In the genomic region with DNA sequence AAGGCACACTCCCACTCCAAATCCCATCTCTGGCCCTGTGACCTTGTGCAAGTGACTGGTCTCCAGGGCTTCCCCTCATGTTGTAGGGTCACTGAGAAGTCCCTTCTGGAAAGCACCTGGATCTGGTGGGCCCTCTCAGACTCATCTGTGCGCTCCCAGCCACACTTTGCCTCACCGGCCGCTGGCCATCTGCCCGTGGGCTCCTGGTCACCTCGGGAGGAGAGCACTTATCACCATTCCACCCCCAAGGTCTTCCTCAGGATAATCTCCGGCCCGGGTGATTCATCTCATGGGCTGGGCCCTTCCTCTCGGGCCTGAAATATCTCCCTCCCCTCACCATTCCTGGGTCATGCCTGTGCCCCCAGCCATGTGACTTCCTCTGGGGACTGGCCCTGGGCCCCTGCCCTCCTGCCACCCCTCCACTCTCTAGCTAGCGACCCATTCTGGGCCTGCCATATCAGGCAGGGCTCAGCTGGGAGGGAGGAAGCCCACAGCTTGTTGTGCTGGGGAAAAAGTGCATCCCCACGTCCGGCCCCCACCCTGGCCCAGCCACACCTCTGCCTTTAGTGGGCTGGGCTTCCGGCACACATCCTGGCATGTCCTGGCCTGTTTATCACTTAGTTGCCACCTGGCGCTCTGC, we compare ENCODE assay signal across 12 cellular contexts. TPM values are rescaled to one million over a fixed set of nuclear protein-coding genes. Genes with fewer than 3 reads are reported as not detected.
DNase-seq lines count a peak whose midpoint lies in the region; ATAC-seq and TF ChIP-seq lines count a peak whose summit lies in the region.
"Had no signal": no experiment of that assay in that cellular context is flagged by ENCODE, and none has a peak within 500 bp of the region (broad histone marks: within the 10 kb centered on the region; RNA-seq: fewer than 3 reads in every experiment).

No MANE protein-coding gene starts in this region.

- H3K4me3 Mint-ChIP-seq in CD8-positive, alpha-beta memory T cell = peak overlapping the region in 6 of 7 donors; percentile 48 to 82 (median 61)
- no peak overlapping the region for H3K4me3 Mint-ChIP-seq in activated T-helper 2 cell treated with anti-CD3 and anti-CD28 coated beads, Interferon-gamma antibody, Interleukin-2, Interleukin-4, amounts not matched to agents 10 μg/mL and 5 μg/mL and 100 μg/mL, durations not matched to agents 14 hours and 24 hours and 36 hours (ENCODE audit: low read depth)
- no peak overlapping the region for H3K4me3 Mint-ChIP-seq in nephron progenitor cell

- peaks cover 0 to 2% (median under 1%) of the 10 kb centered on the region in 3 donors for H3K36me3 Mint-ChIP-seq in CD8-positive, alpha-beta memory T cell
- no peaks in the 10 kb centered on the region for H3K36me3 Mint-ChIP-seq in activated T-helper 2 cell treated with anti-CD3 and anti-CD28 coated beads, Interferon-gamma antibody, Interleukin-2, Interleukin-4, amounts not matched to agents 10 μg/mL and 5 μg/mL and 100 μg/mL, durations not matched to agents 14 hours and 24 hours and 36 hours (ENCODE audit: low read depth)
- no peaks in the 10 kb centered on the region for H3K36me3 Mint-ChIP-seq in nephron progenitor cell (ENCODE audit: low read depth)

- peak overlapping the region; percentile 2 for H3K4me3 ChIP-seq in CD8-positive, alpha-beta memory T cell (ENCODE audit: low read length)
- no peak overlapping the region for H3K4me3 ChIP-seq in lower lobe of right lung
- H3K4me3 ChIP-seq: adrenal gland, uterus had no signal

- peak overlapping the region; percentile 70 to 92 (median 80) for H3K27ac Mint-ChIP-seq in CD8-positive, alpha-beta memory T cell
- H3K27ac Mint-ChIP-seq in activated T-helper 2 cell treated with anti-CD3 and anti-CD28 coated beads, Interferon-gamma antibody, Interleukin-2, Interleukin-4, amounts not matched to agents 10 μg/mL and 5 μg/mL and 100 μg/mL, durations not matched to agents 14 hours and 24 hours and 36 hours = no peak overlapping the region
- no peak overlapping the region for H3K27ac Mint-ChIP-seq in nephron progenitor cell

- H3K27me3 ChIP-seq in CD8-positive, alpha-beta memory T cell (ENCODE audit: insufficient read depth, low read length, poor library complexity, severe bottlenecking) = no peaks in the 10 kb centered on the region
- H3K27me3 ChIP-seq in lower lobe of right lung (ENCODE audit: low read depth) = no peaks in the 10 kb centered on the region
- H3K27me3 ChIP-seq: adrenal gland, uterus had no signal

- peak in 4 of 5 donors; percentile 26 to 67 (median 56) for DNase-seq in CD8-positive, alpha-beta memory T cell
- DNase-seq in NCI-H69 (lab: John Stamatoyannopoulos, UW) = peak; percentile 7
- peak; percentile 45 for DNase-seq in activated T-helper 2 cell treated with anti-CD3 and anti-CD28 coated beads, Interferon-gamma antibody, Interleukin-2, Interleukin-4, amounts not matched to agents 10 μg/mL and 5 μg/mL and 100 μg/mL, durations not matched to agents 14 hours and 24 hours and 36 hours (ENCODE audit: low spot score)
- no peak for DNase-seq in lower lobe of right lung
- no peak for DNase-seq in nephron progenitor cell
- DNase-seq in occipital lobe (lab: John Stamatoyannopoulos, UW) = no peak
- DNase-seq in dedifferentiated amniotic fluid mesenchymal stem cell (ENCODE audit: extremely low spot score) = no peak
- DNase-seq: GF-D8, MV-4-11 had no signal

- ATAC-seq in lower lobe of right lung = no peak
- no peak for ATAC-seq in GM19023 (IDR thresholded peaks at IDR 0.05; ENCODE audit: unreplicated experiment)

- intact Hi-C loops in activated T-helper 2 cell treated with anti-CD3 and anti-CD28 coated beads, Interferon-gamma antibody, Interleukin-2, Interleukin-4, amounts not matched to agents 10 μg/mL and 5 μg/mL and 100 μg/mL, durations not matched to agents 14 hours and 24 hours and 36 hours (cut with micrococcal nuclease) = loop anchor here (10.0 kb wide), 1 partner anchor 406 kb away; a partner anchor contains a TSS
- intact Hi-C loops in lower lobe of right lung (cut with DNase I) = no loop called here

- TF ChIP-seq CTCF in lower lobe of right lung (IDR thresholded peaks at IDR 0.05) = no peak
- no peak for TF ChIP-seq CTCF in nephron progenitor cell (IDR thresholded peaks at IDR 0.05)

- no peaks in the 10 kb centered on the region for H3K9me3 Mint-ChIP-seq in CD8-positive, alpha-beta memory T cell
- H3K9me3 Mint-ChIP-seq in activated T-helper 2 cell treated with anti-CD3 and anti-CD28 coated beads, Interferon-gamma antibody, Interleukin-2, Interleukin-4, amounts not matched to agents 10 μg/mL and 5 μg/mL and 100 μg/mL, durations not matched to agents 14 hours and 24 hours and 36 hours = no peaks in the 10 kb centered on the region
- peaks cover 4% of the 10 kb centered on the region for H3K9me3 Mint-ChIP-seq in nephron progenitor cell

- H3K27ac ChIP-seq in CD8-positive, alpha-beta memory T cell (ENCODE audit: low read depth, low read length) = no peak overlapping the region
- peak overlapping the region; percentile 56 for H3K27ac ChIP-seq in lower lobe of right lung
- H3K27ac ChIP-seq: uterus had no signal

- H3K9me3 ChIP-seq in CD8-positive, alpha-beta memory T cell (ENCODE audit: low read length) = no peaks in the 10 kb centered on the region
- no peaks in the 10 kb centered on the region for H3K9me3 ChIP-seq in lower lobe of right lung
- H3K9me3 ChIP-seq: adrenal gland, uterus had no signal

- CTCF ChIA-PET in CD8-positive, alpha-beta memory T cell (lab: Charles Lee) = interaction anchor here (0.9 to 16.5 kb wide), 3 partner anchors 10 to 394 kb away, joined by 4 to 315 read pairs (median 46); a partner anchor contains a TSS

- peaks cover 32 to 33% (median 32%) of the 10 kb centered on the region in 3 donors for H3K4me1 Mint-ChIP-seq in CD8-positive, alpha-beta memory T cell
- peaks cover 12% of the 10 kb centered on the region for H3K4me1 Mint-ChIP-seq in activated T-helper 2 cell treated with anti-CD3 and anti-CD28 coated beads, Interferon-gamma antibody, Interleukin-2, Interleukin-4, amounts not matched to agents 10 μg/mL and 5 μg/mL and 100 μg/mL, durations not matched to agents 14 hours and 24 hours and 36 hours (ENCODE audit: low read depth)
- peaks cover 17% of the 10 kb centered on the region for H3K4me1 Mint-ChIP-seq in nephron progenitor cell

- POLR2A ChIA-PET in CD8-positive, alpha-beta memory T cell (lab: Charles Lee) = interaction anchor here (1.0 to 1.5 kb wide), 2 partner anchors 10 to 288 kb away, joined by 3 to 10 read pairs; a partner anchor contains a TSS

- H3K27me3 Mint-ChIP-seq in CD8-positive, alpha-beta memory T cell = peaks cover 0 to 1% of the 10 kb centered on the region in 2 donors
- H3K27me3 Mint-ChIP-seq in activated T-helper 2 cell treated with anti-CD3 and anti-CD28 coated beads, Interferon-gamma antibody, Interleukin-2, Interleukin-4, amounts not matched to agents 10 μg/mL and 5 μg/mL and 100 μg/mL, durations not matched to agents 14 hours and 24 hours and 36 hours (ENCODE audit: low read depth) = peaks cover 3% of the 10 kb centered on the region
- peaks cover 75% of the 10 kb centered on the region for H3K27me3 Mint-ChIP-seq in nephron progenitor cell (ENCODE audit: low read depth, poor library complexity)

- no peaks in the 10 kb centered on the region for H3K36me3 ChIP-seq in CD8-positive, alpha-beta memory T cell (ENCODE audit: insufficient read depth, low read length)
- no peaks in the 10 kb centered on the region for H3K36me3 ChIP-seq in lower lobe of right lung
- H3K36me3 ChIP-seq: adrenal gland, uterus had no signal

- peaks cover 31% of the 10 kb centered on the region for H3K4me1 ChIP-seq in CD8-positive, alpha-beta memory T cell (ENCODE audit: insufficient read depth, low read length)
- H3K4me1 ChIP-seq in lower lobe of right lung = peaks cover 25% of the 10 kb centered on the region
- H3K4me1 ChIP-seq: adrenal gland, uterus had no signal

RNA-seq across cellular contexts. Expression of a gene that starts 10.6 kb away (rescaled TPM):
- under 1 TPM; 0.31 to 0.38 TPM for total RNA-seq in CD8-positive, alpha-beta memory T cell
- 1.5 TPM for polyA plus RNA-seq in CD8-positive, alpha-beta memory T cell
- not detected in 2 replicates for total RNA-seq in activated T-helper 2 cell treated with anti-CD3 and anti-CD28 coated beads, Interferon-gamma antibody, Interleukin-2, Interleukin-4, amounts not matched to agents 10 μg/mL and 5 μg/mL and 100 μg/mL, durations not matched to agents 14 hours and 24 hours and 36 hours
- 4.1 TPM for total RNA-seq in lower lobe of right lung
- total RNA-seq in occipital lobe = 9.0 TPM
- polyA plus RNA-seq: adrenal gland had no signal

Comparison
In these comparisons a context has a peak if more than half of its experiments do, and no peak if none do; other contexts are left out.
1. DNase-seq: peak in CD8-positive, alpha-beta memory T cell (4 of 5), NCI-H69 (single experiment) and activated T-helper 2 cell treated with anti-CD3 and anti-CD28 coated beads, Interferon-gamma antibody, Interleukin-2, Interleukin-4, amounts not matched to agents 10 μg/mL and 5 μg/mL and 100 μg/mL, durations not matched to agents 14 hours and 24 hours and 36 hours (single experiment); none in lower lobe of right lung (single experiment), nephron progenitor cell (single experiment), occipital lobe (single experiment) and dedifferentiated amniotic fluid mesenchymal stem cell (single experiment).
2. H3K27ac Mint-ChIP-seq: peak in CD8-positive, alpha-beta memory T cell (8 of 8); none in activated T-helper 2 cell treated with anti-CD3 and anti-CD28 coated beads, Interferon-gamma antibody, Interleukin-2, Interleukin-4, amounts not matched to agents 10 μg/mL and 5 μg/mL and 100 μg/mL, durations not matched to agents 14 hours and 24 hours and 36 hours (single experiment) and nephron progenitor cell (single experiment).
3. H3K4me3 Mint-ChIP-seq: peak in CD8-positive, alpha-beta memory T cell (6 of 7); none in activated T-helper 2 cell treated with anti-CD3 and anti-CD28 coated beads, Interferon-gamma antibody, Interleukin-2, Interleukin-4, amounts not matched to agents 10 μg/mL and 5 μg/mL and 100 μg/mL, durations not matched to agents 14 hours and 24 hours and 36 hours (single experiment) and nephron progenitor cell (single experiment).